ENCODE assay signal across 13 cellular contexts in genomic region chr10:114388275-114388674, GRCh38.
A peak's percentile ranks its signal among the peaks of the same experiment; 100 is the strongest.
DNase-seq lines count a peak whose midpoint lies in the region; ATAC-seq and TF ChIP-seq lines count a peak whose summit lies in the region.
"Had no signal": no experiment of that assay in that cellular context is flagged by ENCODE, and none has a peak within 500 bp of the region (broad histone marks: within the 10 kb centered on the region; RNA-seq: fewer than 3 reads in every experiment).

No MANE protein-coding gene starts in this region.

- no peak for TF ChIP-seq CTCF in nephron (IDR thresholded peaks at IDR 0.05; ENCODE audit: unreplicated experiment in 3 of 3)

- peaks cover 9% of the 10 kb centered on the region for H3K27me3 Mint-ChIP-seq in nephron (ENCODE audit: low read depth)

- ATAC-seq in GM18868 (IDR thresholded peaks at IDR 0.05; ENCODE audit: unreplicated experiment): peak; percentile 69
- ATAC-seq in HG02623 (IDR thresholded peaks at IDR 0.05; ENCODE audit: unreplicated experiment): peak; percentile 71
- ATAC-seq: gastrocnemius medialis, lower lobe of right lung, sciatic nerve had no signal

- DNase-seq in NCI-H226 (peak; percentile 53), NCI-H2107 treated with DMSO at 0.1 percent for 48 hours (lab: John Stamatoyannopoulos, UW; ENCODE audit: unreplicated experiment) (no peak), NCI-H82 (lab: John Stamatoyannopoulos, UW) (no peak), ACHN (no peak), NCI-H510A treated with DMSO at 0.1 percent for 48 hours (lab: John Stamatoyannopoulos, UW) (no peak)
- DNase-seq: cerebellar nuclear complex, DMS79, gastrocnemius medialis, lower lobe of right lung had no signal

- H3K27ac Mint-ChIP-seq in nephron: peak overlapping the region in 2 of 3 experiments; percentile 11 to 15

- H3K4me1 Mint-ChIP-seq in nephron: peaks cover 63% of the 10 kb centered on the region

- no peak overlapping the region for H3K4me3 Mint-ChIP-seq in nephron

- no peaks in the 10 kb centered on the region for H3K36me3 Mint-ChIP-seq in nephron (ENCODE audit: low read depth)

- no peaks in the 10 kb centered on the region for H3K9me3 Mint-ChIP-seq in nephron

- in situ Hi-C loops in ACHN (cut with HindIII; ENCODE audit: low pct_ligation_motif_present, low pct_unique_long_range_greater_than_20kb, low sequenced_read_pairs): no loop called here
